Comparison of ENCODE assay signal across 9 cellular contexts in genomic region chr19:54478677-54479266, GRCh38. TPM values are rescaled to one million over a fixed set of nuclear protein-coding genes. Genes with fewer than 3 reads are reported as not detected.
A peak's percentile ranks its signal among the peaks of the same experiment; 100 is the strongest.
DNase-seq lines count a peak whose midpoint lies in the region; ATAC-seq and TF ChIP-seq lines count a peak whose summit lies in the region.
"Had no signal": no experiment of that assay in that cellular context is flagged by ENCODE, and none has a peak within 500 bp of the region (broad histone marks: within the 10 kb centered on the region; RNA-seq: fewer than 3 reads in every experiment).

No MANE protein-coding gene starts in this region.

- H3K4me3 ChIP-seq in WI38 (ENCODE audit: low read depth, low read length) (no peak overlapping the region), iPS DF 6.9 (ENCODE audit: low read length) (no peak overlapping the region), tibial artery (no peak overlapping the region)

- WGBS in iPS DF 6.9 (ENCODE audit: insufficient coverage, insufficient read length), result no CpG with 5 or more reads among the region's 10 CpGs

- TF ChIP-seq CTCF in WI38 (IDR thresholded peaks at IDR 0.05; ENCODE audit: low read depth, low read length), result peak; percentile 65
- TF ChIP-seq CTCF in tibial artery (IDR thresholded peaks at IDR 0.05), result peak; percentile 31 to 46

- POLR2A ChIA-PET in activated naive CD8-positive, alpha-beta T cell treated with anti-CD3 and anti-CD28 coated beads, Interleukin-2, amount 10 ng/mL, durations not matched to agents 7 days and 5 days (lab: Charles Lee), result no interaction called here

- H3K4me1 ChIP-seq in iPS DF 6.9 (ENCODE audit: control insufficient read depth, insufficient read depth, low read length) (no peaks in the 10 kb centered on the region), tibial artery (peaks cover 0 to 2% (median under 1%) of the 10 kb centered on the region in 4 donors)

- H3K27ac ChIP-seq in iPS DF 6.9 (ENCODE audit: low read length), result no peak overlapping the region
- no peak overlapping the region for H3K27ac ChIP-seq in tibial artery

- no peak for DNase-seq in activated naive CD8-positive, alpha-beta T cell treated with anti-CD3 and anti-CD28 coated beads, Interleukin-2, amount 10 ng/mL, durations not matched to agents 7 days and 5 days
- DNase-seq in activated naive CD8-positive, alpha-beta T cell treated with anti-CD3 and anti-CD28 coated beads, Interleukin-2, amount 50 U/mL, for 24 hours, result no peak
- DNase-seq in NCI-H1092 treated with DMSO at 0.1 percent for 48 hours (lab: John Stamatoyannopoulos, UW) (peak; percentile 6), iPS DF 6.9 (ENCODE audit: low read depth, low spot score) (peak; percentile 72), tibial artery (no peak)

- no peaks in the 10 kb centered on the region for H3K36me3 ChIP-seq in iPS DF 6.9 (ENCODE audit: control insufficient read depth, insufficient read depth, low read length)
- no peaks in the 10 kb centered on the region for H3K36me3 ChIP-seq in tibial artery

- no peaks in the 10 kb centered on the region for H3K9me3 Mint-ChIP-seq in activated naive CD8-positive, alpha-beta T cell treated with anti-CD3 and anti-CD28 coated beads, Interleukin-2, amount 10 ng/mL, durations not matched to agents 7 days and 5 days
- no peaks in the 10 kb centered on the region for H3K9me3 Mint-ChIP-seq in activated naive CD8-positive, alpha-beta T cell treated with anti-CD3 and anti-CD28 coated beads, Interleukin-2, amount 50 U/mL, for 24 hours
- H3K9me3 Mint-ChIP-seq: central memory CD8-positive, alpha-beta T cell had no signal

- H3K4me1 Mint-ChIP-seq in activated naive CD8-positive, alpha-beta T cell treated with anti-CD3 and anti-CD28 coated beads, Interleukin-2, amount 10 ng/mL, durations not matched to agents 7 days and 5 days, result peaks cover 20% of the 10 kb centered on the region
- H3K4me1 Mint-ChIP-seq in activated naive CD8-positive, alpha-beta T cell treated with anti-CD3 and anti-CD28 coated beads, Interleukin-2, amount 50 U/mL, for 24 hours, result peaks cover 14% of the 10 kb centered on the region

- H3K4me3 Mint-ChIP-seq in activated naive CD8-positive, alpha-beta T cell treated with anti-CD3 and anti-CD28 coated beads, Interleukin-2, amount 10 ng/mL, durations not matched to agents 7 days and 5 days, result no peak overlapping the region
- no peak overlapping the region for H3K4me3 Mint-ChIP-seq in activated naive CD8-positive, alpha-beta T cell treated with anti-CD3 and anti-CD28 coated beads, Interleukin-2, amount 50 U/mL, for 24 hours
- H3K4me3 Mint-ChIP-seq: central memory CD8-positive, alpha-beta T cell had no signal

- H3K9me3 ChIP-seq in iPS DF 6.9 (ENCODE audit: control insufficient read depth, insufficient read depth, low read length) (no peaks in the 10 kb centered on the region), tibial artery (no peaks in the 10 kb centered on the region)

- peaks cover 40% of the 10 kb centered on the region for H3K27me3 Mint-ChIP-seq in activated naive CD8-positive, alpha-beta T cell treated with anti-CD3 and anti-CD28 coated beads, Interleukin-2, amount 10 ng/mL, durations not matched to agents 7 days and 5 days
- peaks cover 59% of the 10 kb centered on the region for H3K27me3 Mint-ChIP-seq in activated naive CD8-positive, alpha-beta T cell treated with anti-CD3 and anti-CD28 coated beads, Interleukin-2, amount 50 U/mL, for 24 hours

- no peak overlapping the region for H3K27ac Mint-ChIP-seq in activated naive CD8-positive, alpha-beta T cell treated with anti-CD3 and anti-CD28 coated beads, Interleukin-2, amount 10 ng/mL, durations not matched to agents 7 days and 5 days
- no peak overlapping the region for H3K27ac Mint-ChIP-seq in activated naive CD8-positive, alpha-beta T cell treated with anti-CD3 and anti-CD28 coated beads, Interleukin-2, amount 50 U/mL, for 24 hours

- intact Hi-C loops in tibial artery (cut with DNase I; ENCODE audit: low total_unique reads), result no loop called here

- H3K36me3 Mint-ChIP-seq in activated naive CD8-positive, alpha-beta T cell treated with anti-CD3 and anti-CD28 coated beads, Interleukin-2, amount 10 ng/mL, durations not matched to agents 7 days and 5 days, result no peaks in the 10 kb centered on the region
- H3K36me3 Mint-ChIP-seq in activated naive CD8-positive, alpha-beta T cell treated with anti-CD3 and anti-CD28 coated beads, Interleukin-2, amount 50 U/mL, for 24 hours (ENCODE audit: low read depth), result no peaks in the 10 kb centered on the region

- H3K27me3 ChIP-seq in iPS DF 6.9 (ENCODE audit: control insufficient read depth, insufficient read depth, low read length), result no peaks in the 10 kb centered on the region
- peaks cover 0 to 22% of the 10 kb centered on the region in 2 donors for H3K27me3 ChIP-seq in tibial artery

- ATAC-seq in activated naive CD8-positive, alpha-beta T cell treated with anti-CD3 and anti-CD28 coated beads, Interleukin-2, amount 10 ng/mL, durations not matched to agents 7 days and 5 days (ENCODE audit: low read depth), result peak; percentile 39
- ATAC-seq in activated naive CD8-positive, alpha-beta T cell treated with anti-CD3 and anti-CD28 coated beads, Interleukin-2, amount 50 U/mL, for 24 hours, result no peak
- ATAC-seq in HG03520 (IDR thresholded peaks at IDR 0.05; ENCODE audit: unreplicated experiment) (no peak), GM19463 (IDR thresholded peaks at IDR 0.05; ENCODE audit: unreplicated experiment) (no peak)

RNA-seq across cellular contexts. Expression of gene CDC42EP5, which starts 5.7 kb away (rescaled TPM):
- not detected for total RNA-seq in activated naive CD8-positive, alpha-beta T cell treated with anti-CD3 and anti-CD28 coated beads, Interleukin-2, amount 10 ng/mL, durations not matched to agents 7 days and 5 days

RNA-seq across cellular contexts. Expression of gene LENG9, which starts 15.2 kb away (rescaled TPM):
- total RNA-seq in activated naive CD8-positive, alpha-beta T cell treated with anti-CD3 and anti-CD28 coated beads, Interleukin-2, amount 10 ng/mL, durations not matched to agents 7 days and 5 days, result 1 to 10 TPM; 6.2 to 7.0 TPM

RNA-seq across cellular contexts. Expression of gene LAIR2, which starts 23.9 kb away (rescaled TPM):
- under 1 TPM in 1 of 2 experiments, not detected in 1; 0.62 TPM for total RNA-seq in activated naive CD8-positive, alpha-beta T cell treated with anti-CD3 and anti-CD28 coated beads, Interleukin-2, amount 10 ng/mL, durations not matched to agents 7 days and 5 days

RNA-seq across cellular contexts. Expression of gene LENG8, which starts 29.8 kb away (rescaled TPM):
- total RNA-seq in activated naive CD8-positive, alpha-beta T cell treated with anti-CD3 and anti-CD28 coated beads, Interleukin-2, amount 10 ng/mL, durations not matched to agents 7 days and 5 days, result 100 to 1,000 TPM; 338 to 359 TPM

Comparison
In these comparisons a context has a peak if more than half of its experiments do, and no peak if none do; other contexts are left out.
1. DNase-seq: peak in NCI-H1092 treated with DMSO at 0.1 percent for 48 hours (single experiment) and iPS DF 6.9 (single experiment); none in activated naive CD8-positive, alpha-beta T cell treated with anti-CD3 and anti-CD28 coated beads, Interleukin-2, amount 10 ng/mL, durations not matched to agents 7 days and 5 days (single experiment), activated naive CD8-positive, alpha-beta T cell treated with anti-CD3 and anti-CD28 coated beads, Interleukin-2, amount 50 U/mL, for 24 hours (single experiment) and tibial artery (0 of 2).